23 cellular contexts compared by ENCODE assay signal in the genomic region with DNA sequence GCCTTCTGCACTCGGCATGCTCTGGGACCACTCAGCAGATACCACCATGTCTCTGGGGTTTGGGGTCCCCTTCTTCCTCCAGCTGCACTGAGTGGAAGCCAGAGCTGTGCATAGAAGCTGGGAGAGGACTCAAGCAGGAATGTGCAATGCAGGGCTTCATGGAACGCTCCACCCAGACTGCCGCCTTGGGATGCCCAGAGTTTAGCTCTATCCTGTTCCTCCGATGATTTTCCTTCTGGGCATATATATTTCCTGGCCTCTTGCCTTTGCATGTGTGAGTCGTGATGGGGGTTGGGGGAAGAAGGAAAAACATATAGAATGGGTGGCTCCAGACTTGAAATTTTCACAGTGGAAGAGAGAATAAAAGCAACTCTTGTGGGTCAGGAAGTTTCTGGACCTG.
A peak's percentile ranks its signal among the peaks of the same experiment; 100 is the strongest.
DNase-seq lines count a peak whose midpoint lies in the region; ATAC-seq, FAIRE-seq and TF ChIP-seq lines count a peak whose summit lies in the region.
"Had no signal": no experiment of that assay in that cellular context is flagged by ENCODE, and none has a peak within 500 bp of the region (broad histone marks: within the 10 kb centered on the region; RNA-seq: fewer than 3 reads in every experiment).

No MANE protein-coding gene starts in this region.

- no peak overlapping the region for H3K27ac Mint-ChIP-seq in astrocyte (ENCODE audit: unreplicated experiment)
- H3K27ac Mint-ChIP-seq: B cell; CD8-positive, alpha-beta T cell had no signal

- no peak for FAIRE-seq in astrocyte (lab: Jason Lieb, UNC)
- FAIRE-seq: GM19239 had no signal

- H3K27ac ChIP-seq in SK-N-SH (ENCODE audit: low read depth in 2 of 2, low read length in 1 of 2) (no peak overlapping the region), astrocyte (ENCODE audit: low read depth, low read length) (no peak overlapping the region), smooth muscle cell (ENCODE audit: low read depth) (peak overlapping the region; percentile 9), adrenal gland (no peak overlapping the region)
- H3K27ac ChIP-seq: 22Rv1, C4-2B, HL-60 had no signal

- TF ChIP-seq CTCF in SK-N-SH (IDR thresholded peaks at IDR 0.05) (no peak), astrocyte (IDR thresholded peaks at IDR 0.05; ENCODE audit: insufficient read depth, low read depth, low read length) (no peak), foreskin fibroblast (IDR thresholded peaks at IDR 0.05; ENCODE audit: low read depth, low read length) (no peak), smooth muscle cell (IDR thresholded peaks at IDR 0.05; ENCODE audit: borderline replicate concordance, insufficient read depth, poor library complexity, severe bottlenecking) (no peak), adrenal gland (IDR thresholded peaks at IDR 0.05) (no peak)

- H3F3A ChIP-seq in SK-N-SH (replicated peaks; ENCODE audit: insufficient read depth) (no peaks in the 10 kb centered on the region), smooth muscle cell (ENCODE audit: low read depth) (peaks cover 2% of the 10 kb centered on the region)

- H3K9me3 ChIP-seq in SK-N-SH: no peaks in the 10 kb centered on the region
- no peaks in the 10 kb centered on the region for H3K9me3 ChIP-seq in astrocyte (ENCODE audit: insufficient read depth, low read depth, low read length)
- H3K9me3 ChIP-seq in smooth muscle cell (replicated peaks; ENCODE audit: low read depth): no peaks in the 10 kb centered on the region
- H3K9me3 ChIP-seq in adrenal gland (replicated peaks in 1 of 3): no peaks in the 10 kb centered on the region
- H3K9me3 ChIP-seq: Caco-2 had no signal

- 69% methylated on average over 4 of the region's 5 CpGs for WGBS in SK-N-SH (ENCODE audit: low lambda C conversion rate)
- 78% methylated on average over 5 of the region's 5 CpGs for WGBS in smooth muscle cell (ENCODE audit: low lambda C conversion rate)
- 87 to 96% (median 94%) methylated on average over 5 of the region's 5 CpGs for WGBS in adrenal gland, 4 donors

- H2AFZ ChIP-seq in SK-N-SH (ENCODE audit: low read depth) (no peak overlapping the region), astrocyte (ENCODE audit: low read depth, low read length) (no peak overlapping the region), smooth muscle cell (ENCODE audit: low read depth) (no peak overlapping the region)

- H3K9me3 Mint-ChIP-seq in astrocyte (ENCODE audit: unreplicated experiment): no peaks in the 10 kb centered on the region
- H3K9me3 Mint-ChIP-seq: CD8-positive, alpha-beta T cell had no signal

- H3K27me3 ChIP-seq in SK-N-SH (ENCODE audit: insufficient read depth): no peaks in the 10 kb centered on the region
- no peaks in the 10 kb centered on the region for H3K27me3 ChIP-seq in astrocyte (ENCODE audit: insufficient read depth, low read length)
- H3K27me3 ChIP-seq in smooth muscle cell (ENCODE audit: low read depth): no peaks in the 10 kb centered on the region
- H3K27me3 ChIP-seq in adrenal gland: no peaks in the 10 kb centered on the region

- no peaks in the 10 kb centered on the region for H3K9me2 ChIP-seq in SK-N-SH

- no peak for TF ChIP-seq POLR2A in adrenal gland (IDR thresholded peaks at IDR 0.05)

- H3K27me3 Mint-ChIP-seq in astrocyte (ENCODE audit: low read depth, unreplicated experiment): no peaks in the 10 kb centered on the region
- H3K27me3 Mint-ChIP-seq: B cell had no signal

- POLR2A ChIA-PET in SK-N-SH (lab: Yijun Ruan, JAX): no interaction called here

- H3K79me2 ChIP-seq in SK-N-SH (ENCODE audit: insufficient read depth): peaks cover 26% of the 10 kb centered on the region; the same call in 1 of the 2 replicates
- peaks cover 8% of the 10 kb centered on the region for H3K79me2 ChIP-seq in astrocyte (ENCODE audit: insufficient read depth, low read length)
- H3K79me2 ChIP-seq in smooth muscle cell (ENCODE audit: low read depth): peaks cover 12% of the 10 kb centered on the region

- intact Hi-C loops in adrenal gland (cut with DNase I): no loop called here

- peaks cover 22% of the 10 kb centered on the region for H3K36me3 Mint-ChIP-seq in astrocyte (ENCODE audit: low read depth, unreplicated experiment)
- H3K36me3 Mint-ChIP-seq: CD8-positive, alpha-beta T cell had no signal

- peaks cover 15 to 38% of the 10 kb centered on the region in 2 experiments; a peak in 3 of 4 replicates for H3K4me1 ChIP-seq in SK-N-SH (ENCODE audit: control insufficient read depth in 1 of 2, insufficient read depth in 2 of 2, low read depth in 1 of 2, low read length in 1 of 2)
- H3K4me1 ChIP-seq in astrocyte (ENCODE audit: insufficient read depth, low read length): peaks cover 39% of the 10 kb centered on the region
- H3K4me1 ChIP-seq in smooth muscle cell (ENCODE audit: low read depth): peaks cover 6% of the 10 kb centered on the region
- H3K4me1 ChIP-seq in adrenal gland (replicated peaks in 1 of 2): peaks cover 0 to 10% of the 10 kb centered on the region in 2 donors
- H3K4me1 ChIP-seq: Caco-2 had no signal

- no peak for TF ChIP-seq EP300 in SK-N-SH (IDR thresholded peaks at IDR 0.05; ENCODE audit: borderline replicate concordance in 1 of 2, low read depth in 1 of 2, low read length in 1 of 2)

- CTCF ChIA-PET in SK-N-SH (lab: Yijun Ruan, JAX): no interaction called here

- H3K4me2 ChIP-seq in SK-N-SH (peak overlapping the region; percentile 25; the same call in 1 of the 2 replicates), astrocyte (ENCODE audit: low read length) (peak overlapping the region; percentile 12), smooth muscle cell (no peak overlapping the region)

- TF ChIP-seq RAD21 in SK-N-SH (IDR thresholded peaks at IDR 0.05; ENCODE audit: low read length): no peak

- no peak overlapping the region for H3K9ac ChIP-seq in SK-N-SH
- H3K9ac ChIP-seq in astrocyte (ENCODE audit: low read length): no peak overlapping the region
- no peak overlapping the region for H3K9ac ChIP-seq in smooth muscle cell (ENCODE audit: low read depth)

- H3K36me3 ChIP-seq in SK-N-SH (replicated peaks in 1 of 2; ENCODE audit: control insufficient read depth in 1 of 2, insufficient read depth in 2 of 2, low read length in 1 of 2) (peaks cover 0 to 2% of the 10 kb centered on the region in 2 experiments), astrocyte (ENCODE audit: insufficient read depth, low read length) (no peaks in the 10 kb centered on the region), smooth muscle cell (ENCODE audit: low read depth) (no peaks in the 10 kb centered on the region), adrenal gland (replicated peaks in 1 of 2) (no peaks in the 10 kb centered on the region)

- no peak overlapping the region for H3K4me3 Mint-ChIP-seq in astrocyte (ENCODE audit: unreplicated experiment)
- H3K4me3 Mint-ChIP-seq: B cell; CD8-positive, alpha-beta T cell had no signal

- DNase-seq in SK-N-SH (no peak), astrocyte (ENCODE audit: low read depth) (no peak), foreskin fibroblast (peak; percentile 20 to 61), smooth muscle cell (lab: John Stamatoyannopoulos, UW; ENCODE audit: unreplicated experiment) (no peak), adrenal gland (no peak), NCI-H2171 treated with DMSO at 0.1 percent for 48 hours (lab: John Stamatoyannopoulos, UW) (no peak)
- no peak for DNase-seq in activated CD4-positive, alpha-beta T cell treated with anti-CD3 and anti-CD28 coated beads for 1 hour
- DNase-seq: Caco-2; CD8-positive, alpha-beta T cell; NCI-H1048; NCI-H1417 treated with DMSO at 0.1 percent for 48 hours; NCI-H187; NCI-H2081 treated with DMSO at 0.1 percent for 48 hours; NCI-H446; NCI-H524 treated with DMSO at 0.1 percent for 48 hours; NCI-H774; SHP77 had no signal

- no peak overlapping the region for H3K4me3 ChIP-seq in SK-N-SH (ENCODE audit: low read depth in 2 of 2, low read length in 1 of 2)
- no peak overlapping the region for H3K4me3 ChIP-seq in astrocyte (ENCODE audit: insufficient read depth, low read depth, low read length)
- H3K4me3 ChIP-seq in foreskin fibroblast (ENCODE audit: low read depth in 1 of 2, low read length in 2 of 2): no peak overlapping the region
- H3K4me3 ChIP-seq in smooth muscle cell: no peak overlapping the region
- H3K4me3 ChIP-seq in adrenal gland: no peak overlapping the region

- peaks cover 66% of the 10 kb centered on the region for H3K4me1 Mint-ChIP-seq in astrocyte (ENCODE audit: low read depth, unreplicated experiment)

- H4K20me1 ChIP-seq in SK-N-SH (ENCODE audit: insufficient read depth): peaks cover 31% of the 10 kb centered on the region; the same call in 1 of the 2 replicates
- peaks cover 60% of the 10 kb centered on the region for H4K20me1 ChIP-seq in astrocyte (ENCODE audit: insufficient read depth, low read length)
- H4K20me1 ChIP-seq in smooth muscle cell (ENCODE audit: low read depth): no peaks in the 10 kb centered on the region

- ATAC-seq in SK-N-SH treated with all-trans-retinoic acid at 6 μM for 48 hours: no peak
- ATAC-seq: CD8-positive, alpha-beta T cell had no signal

TF ChIP-seq in SK-N-SH, 30 proteins besides CTCF, POLR2A, EP300 and RAD21:
- TF ChIP-seq POLR2AphosphoS5 (IDR thresholded peaks at IDR 0.05; ENCODE audit: low read depth, low read length) (no peak), JUND (IDR thresholded peaks at IDR 0.05) (no peak), IRF3 (IDR thresholded peaks at IDR 0.05; ENCODE audit: low read depth, low read length) (no peak), YY1 (IDR thresholded peaks at IDR 0.05; ENCODE audit: low read depth) (no peak), GABPA (IDR thresholded peaks at IDR 0.05; ENCODE audit: low read depth) (no peak)
TF ChIP-seq in SK-N-SH: peak in this region for 0.

TF ChIP-seq in SK-N-SH treated with all-trans-retinoic acid at 6 μM for 48 hours, 23 proteins besides CTCF, POLR2A, EP300 and RAD21 (continues in another document):
- TF ChIP-seq PPARA (CRISPR knock-in tag; IDR thresholded peaks at IDR 0.05; ENCODE audit: borderline replicate concordance) (no peak), ESRRG (CRISPR knock-in tag; IDR thresholded peaks at IDR 0.05) (no peak), SNAI2 (CRISPR knock-in tag; IDR thresholded peaks at IDR 0.05) (no peak), ZNF70 (CRISPR knock-in tag; IDR thresholded peaks at IDR 0.05) (no peak), TOX (CRISPR knock-in tag; IDR thresholded peaks at IDR 0.05; ENCODE audit: borderline replicate concordance) (no peak), ARNTL (CRISPR knock-in tag; IDR thresholded peaks at IDR 0.05; ENCODE audit: borderline replicate concordance, low read depth) (no peak), CSRNP3 (CRISPR knock-in tag; IDR thresholded peaks at IDR 0.05) (no peak), ZFP3 (CRISPR knock-in tag; IDR thresholded peaks at IDR 0.05) (no peak), ZFP30 (CRISPR knock-in tag; IDR thresholded peaks at IDR 0.05) (no peak)

Comparison
In these comparisons a context has a peak if more than half of its experiments do, and no peak if none do; other contexts are left out.
1. DNase-seq: peak in foreskin fibroblast (2 of 2); none in SK-N-SH (single experiment), astrocyte (single experiment), smooth muscle cell (single experiment), activated CD4-positive, alpha-beta T cell treated with anti-CD3 and anti-CD28 coated beads for 1 hour (single experiment), adrenal gland (0 of 7) and NCI-H2171 treated with DMSO at 0.1 percent for 48 hours (single experiment).